ENCODE assay signal across 1 cellular context in the genomic region with DNA sequence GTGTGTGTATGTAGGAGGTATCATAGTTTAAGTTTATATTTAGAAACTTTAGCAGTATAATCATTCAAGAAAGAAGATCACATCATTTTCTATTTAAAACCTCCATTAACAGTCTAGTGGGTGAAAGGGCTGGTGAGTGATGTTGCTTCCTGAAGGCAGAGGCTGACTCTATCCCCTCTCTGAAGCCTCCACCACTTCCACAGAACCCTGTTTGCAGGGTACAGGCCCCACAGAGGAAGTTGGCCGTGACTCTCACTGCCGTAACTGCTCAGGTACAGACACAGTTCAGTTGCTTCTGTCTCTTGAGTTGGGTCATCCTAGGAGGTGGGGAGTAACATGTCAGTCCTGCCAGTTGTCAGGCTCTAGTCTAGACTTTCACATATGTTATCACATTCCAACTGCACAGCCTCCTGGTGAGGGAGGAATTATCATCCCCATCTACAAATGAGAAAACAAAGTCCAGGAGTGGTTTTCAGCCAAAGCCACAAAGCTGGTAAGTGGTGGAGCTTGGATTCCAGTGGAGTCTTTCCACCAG.
A peak's percentile ranks its signal among the peaks of the same experiment; 100 is the strongest.
TF ChIP-seq lines count a peak whose summit lies in the region.

No MANE protein-coding gene starts in this region.

TF ChIP-seq in K562, 482 proteins besides CTCF, POLR2A, EP300 and RAD21 (continued from another document):
- 0 out of 4 replicates have a peak, but pooled peaks of 1 of the 2 experiments have one; percentile 26 for TF ChIP-seq RCOR1 (IDR thresholded peaks at IDR 0.05; ENCODE audit: borderline replicate concordance in 1 of 2, low read depth in 2 of 2, low read length in 2 of 2)
- TF ChIP-seq L3MBTL2 (IDR thresholded peaks at IDR 0.05) = no peak
